In genomic region chr3:30384546-30385072, GRCh38 we compare ENCODE assay signal across 21 cellular contexts.
DNase-seq lines count a peak whose midpoint lies in the region; ATAC-seq, FAIRE-seq and TF ChIP-seq lines count a peak whose summit lies in the region.
"Had no signal": no experiment of that assay in that cellular context is flagged by ENCODE, and none has a peak within 500 bp of the region (broad histone marks: within the 10 kb centered on the region; RNA-seq: fewer than 3 reads in every experiment).

No MANE protein-coding gene starts in this region.

- TF ChIP-seq CTCF in HepG2 (CRISPR knock-in tag; IDR thresholded peaks at IDR 0.05), result no peak
- no peak for TF ChIP-seq CTCF in right lobe of liver (IDR thresholded peaks at IDR 0.05)
- TF ChIP-seq CTCF in epithelial cell of esophagus (IDR thresholded peaks at IDR 0.05; ENCODE audit: insufficient read depth, low read depth, low read length, missing control alignments), result no peak
- TF ChIP-seq CTCF in mucosa of descending colon (IDR thresholded peaks at IDR 0.05), result no peak

- H3K27ac ChIP-seq in HepG2 (ENCODE audit: extremely low read length, insufficient read depth, low read length) (no peak overlapping the region), right lobe of liver (no peak overlapping the region), small intestine (ENCODE audit: low read depth in 1 of 2, low read length in 1 of 2) (no peak overlapping the region)
- H3K27ac ChIP-seq: BLaER1 had no signal

- H2AFZ ChIP-seq in HepG2 (ENCODE audit: low read length), result no peak overlapping the region

- peak overlapping the region; percentile 19 for H3K4me2 ChIP-seq in HepG2 (ENCODE audit: low read depth, low read length)
- H3K4me2 ChIP-seq: BLaER1 had no signal

- no peak overlapping the region for H3K9ac ChIP-seq in HepG2 (ENCODE audit: insufficient read depth, low read depth, low read length)
- H3K9ac ChIP-seq: BLaER1 had no signal

- no TSS peak for BruUV-seq in HepG2 (replicated peaks; lab: Mats Ljungman, UMichigan)

- FAIRE-seq in HepG2 (lab: Jason Lieb, UNC) (no peak), small intestine (lab: Jason Lieb, UNC) (no peak)
- FAIRE-seq: G401.6, GM12891, GM18507, HTR-8/SVneo had no signal

- ATAC-seq in HepG2, result no peak
- ATAC-seq in right lobe of liver, result no peak
- ATAC-seq in mucosa of descending colon, result peak; percentile 53
- no peak for ATAC-seq in GM18502 (IDR thresholded peaks at IDR 0.05; ENCODE audit: poor library complexity, unreplicated experiment)
- ATAC-seq: HCT116 had no signal

- CTCF ChIA-PET in HepG2 (lab: Yijun Ruan, JAX; ENCODE audit: low intra/inter-chr PET ratio, low total read pairs), result no interaction called here

- DNase-seq in HepG2 (ENCODE audit: low spot score) (no peak), right lobe of liver (no peak), epithelial cell of esophagus (ENCODE audit: low read depth) (peak; percentile 22), mucosa of descending colon (no peak), small intestine (peak; percentile 23), LoVo (ENCODE audit: low spot score) (no peak), COLO668 (lab: John Stamatoyannopoulos, UW; ENCODE audit: unreplicated experiment) (no peak)
- DNase-seq: 8988T; CD4-positive, alpha-beta memory T cell; DMS 273 treated with DMSO at 0.1 percent for 48 hours; DMS53; GOT3; H7; HFFc6 had no signal

- POLR2A ChIA-PET in HepG2 (lab: Yijun Ruan, JAX), result no interaction called here

- H4K20me1 ChIP-seq in HepG2 (ENCODE audit: insufficient read depth, low read length), result no peaks in the 10 kb centered on the region
- H4K20me1 ChIP-seq: BLaER1 had no signal

- 8% methylated on average over 2 of the region's 2 CpGs for WGBS in HepG2 (ENCODE audit: low lambda C conversion rate)
- no CpG with 5 or more reads among the region's 2 CpGs for WGBS in right lobe of liver (ENCODE audit: insufficient coverage, low coverage, low lambda C conversion rate, missing lambda C conversion rate)
- whole genome bisulfite sequencing in small intestine, 3 donors, result 52 to 67% (median 66%) methylated on average over 2 of the region's 2 CpGs

- no peaks in the 10 kb centered on the region for H3K79me2 ChIP-seq in HepG2 (ENCODE audit: insufficient read depth, low read length)

- no peaks in the 10 kb centered on the region for H3K27me3 ChIP-seq in HepG2 (ENCODE audit: control insufficient read depth in 1 of 2, insufficient read depth in 2 of 2, low read length in 2 of 2)
- H3K27me3 ChIP-seq in right lobe of liver, result no peaks in the 10 kb centered on the region
- no peaks in the 10 kb centered on the region for H3K27me3 ChIP-seq in small intestine (ENCODE audit: control insufficient read depth in 2 of 2, insufficient read depth in 2 of 2, low read length in 2 of 2)
- H3K27me3 ChIP-seq: BLaER1 had no signal

- H3K9me3 ChIP-seq in HepG2 (ENCODE audit: low read length), result no peaks in the 10 kb centered on the region; the same call in 1 of the 2 replicates
- H3K9me3 ChIP-seq in right lobe of liver, result no peaks in the 10 kb centered on the region
- no peaks in the 10 kb centered on the region for H3K9me3 ChIP-seq in mucosa of descending colon
- H3K9me3 ChIP-seq in small intestine (ENCODE audit: control insufficient read depth, low read depth), result no peaks in the 10 kb centered on the region

- TF ChIP-seq POLR2A in HepG2 (IDR thresholded peaks at IDR 0.05; ENCODE audit: insufficient read depth in 1 of 2, low read depth in 2 of 2, low read length in 2 of 2) (no peak), right lobe of liver (IDR thresholded peaks at IDR 0.05) (no peak)

- TF ChIP-seq EP300 in HepG2 (IDR thresholded peaks at IDR 0.05; ENCODE audit: low read depth in 2 of 2, low read length in 2 of 2), result no peak
- no peak for TF ChIP-seq EP300 in HepG2 (CRISPR knock-in tag; IDR thresholded peaks at IDR 0.05; ENCODE audit: borderline replicate concordance)

- H3K4me3 ChIP-seq in HepG2 (replicated peaks in 1 of 3; ENCODE audit: insufficient read depth in 1 of 3, low read depth in 2 of 3, low read length in 3 of 3) (no peak overlapping the region), right lobe of liver (no peak overlapping the region), epithelial cell of esophagus (ENCODE audit: low read length) (no peak overlapping the region), mucosa of descending colon (no peak overlapping the region), small intestine (ENCODE audit: low read depth in 1 of 2, low read length in 2 of 2) (no peak overlapping the region)
- H3K4me3 ChIP-seq: BLaER1 had no signal

- no peaks in the 10 kb centered on the region for H3K36me3 ChIP-seq in HepG2 (replicated peaks in 1 of 2; ENCODE audit: control insufficient read depth in 1 of 2, insufficient read depth in 2 of 2, low read length in 2 of 2)
- no peaks in the 10 kb centered on the region for H3K36me3 ChIP-seq in right lobe of liver
- no peaks in the 10 kb centered on the region for H3K36me3 ChIP-seq in mucosa of descending colon (ENCODE audit: low read depth)
- no peaks in the 10 kb centered on the region for H3K36me3 ChIP-seq in small intestine (ENCODE audit: control insufficient read depth in 2 of 2, insufficient read depth in 2 of 2, low read length in 2 of 2)
- H3K36me3 ChIP-seq: BLaER1 had no signal

- intact Hi-C loops in HepG2 (cut with micrococcal nuclease; ENCODE audit: unreplicated experiment), result no loop called here
- intact Hi-C loops in right lobe of liver (cut with DNase I), result no loop called here
- intact Hi-C loops in mucosa of descending colon (cut with DNase I, micrococcal nuclease), result no loop called here

- no peak for TF ChIP-seq RAD21 in HepG2 (CRISPR knock-in tag; IDR thresholded peaks at IDR 0.05)

- in situ Hi-C loops in HepG2 (cut with HindIII; ENCODE audit: extremely low pct_ligation_motif_present, low pct_unique_long_range_greater_than_20kb), result no loop called here

- peaks cover 11% of the 10 kb centered on the region; the same call in 1 of the 2 replicates for H3K4me1 ChIP-seq in HepG2 (ENCODE audit: insufficient read depth, low read length)
- H3K4me1 ChIP-seq in right lobe of liver, result no peaks in the 10 kb centered on the region
- no peaks in the 10 kb centered on the region for H3K4me1 ChIP-seq in mucosa of descending colon (ENCODE audit: low read depth)
- H3K4me1 ChIP-seq in small intestine (ENCODE audit: control insufficient read depth in 2 of 2, insufficient read depth in 1 of 2, low read depth in 1 of 2, low read length in 1 of 2), result no peaks in the 10 kb centered on the region
- H3K4me1 ChIP-seq: BLaER1 had no signal

TF ChIP-seq in HepG2, 621 proteins besides CTCF, POLR2A, EP300 and RAD21:
- peak; percentile 69; the same call in 1 of the 2 replicates for TF ChIP-seq ZNF281 (CRISPR knock-in tag; IDR thresholded peaks at IDR 0.05; ENCODE audit: borderline replicate concordance)
- no peak for TF ChIP-seq RARA (CRISPR knock-in tag; IDR thresholded peaks at IDR 0.05)
- no peak for TF ChIP-seq ZNF253 (CRISPR knock-in tag; IDR thresholded peaks at IDR 0.05; ENCODE audit: borderline replicate concordance)
- no peak for TF ChIP-seq ZNF564 (CRISPR knock-in tag; IDR thresholded peaks at IDR 0.05)
- TF ChIP-seq SP5 (CRISPR knock-in tag; IDR thresholded peaks at IDR 0.05; ENCODE audit: borderline replicate concordance, low read depth), result no peak
- no peak for TF ChIP-seq ZSCAN30 (CRISPR knock-in tag; IDR thresholded peaks at IDR 0.05)
- TF ChIP-seq SIN3A (IDR thresholded peaks at IDR 0.05; ENCODE audit: borderline replicate concordance, low read depth, low read length), result no peak
- no peak for TF ChIP-seq MYNN (CRISPR knock-in tag; IDR thresholded peaks at IDR 0.05; ENCODE audit: low read depth)
- no peak for TF ChIP-seq ARNT2 (CRISPR knock-in tag; IDR thresholded peaks at IDR 0.05; ENCODE audit: low read depth)
- TF ChIP-seq ZFP90 (CRISPR knock-in tag; IDR thresholded peaks at IDR 0.05; ENCODE audit: borderline replicate concordance), result no peak
- TF ChIP-seq ZNF24 (IDR thresholded peaks at IDR 0.05), result no peak
- no peak for TF ChIP-seq MEIS1 (CRISPR knock-in tag; IDR thresholded peaks at IDR 0.05; ENCODE audit: borderline replicate concordance)
- peak; percentile 97 for TF ChIP-seq ZNF563 (CRISPR knock-in tag; IDR thresholded peaks at IDR 0.05)

Comparison
In these comparisons a context has a peak if more than half of its experiments do, and no peak if none do; other contexts are left out.
1. DNase-seq: peak in epithelial cell of esophagus (single experiment) and small intestine (single experiment); none in HepG2 (single experiment), right lobe of liver (0 of 3), mucosa of descending colon (0 of 3), LoVo (single experiment) and COLO668 (single experiment).